Comparison of ENCODE assay signal across 8 cellular contexts in genomic region chr17:58336456-58337094, GRCh38. TPM values are rescaled to one million over a fixed set of nuclear protein-coding genes. Genes with fewer than 3 reads are reported as not detected.
DNase-seq lines count a peak whose midpoint lies in the region; ATAC-seq, FAIRE-seq and TF ChIP-seq lines count a peak whose summit lies in the region.

No MANE protein-coding gene starts in this region.

- no peak overlapping the region for H2AFZ ChIP-seq in fibroblast of lung (ENCODE audit: low read length)

- no peaks in the 10 kb centered on the region for H3K9me3 ChIP-seq in fibroblast of lung (ENCODE audit: control insufficient read depth, insufficient read depth, low read depth, low read length)
- H3K9me3 ChIP-seq in skeletal muscle tissue (ENCODE audit: control insufficient read depth in 3 of 3, low read length in 3 of 3), result no peaks in the 10 kb centered on the region

- no peaks in the 10 kb centered on the region for H3K9me3 Mint-ChIP-seq in progenitor cell of endocrine pancreas (ENCODE audit: low read depth)

- peak overlapping the region; percentile 32 for H3K4me2 ChIP-seq in fibroblast of lung (ENCODE audit: extremely low read depth, insufficient read depth, low read length)

- no peak for FAIRE-seq in GM12891 (lab: Jason Lieb, UNC)

- H3K4me1 Mint-ChIP-seq in progenitor cell of endocrine pancreas (ENCODE audit: low read depth), result no peaks in the 10 kb centered on the region

- H3K27ac Mint-ChIP-seq in progenitor cell of endocrine pancreas, result no peak overlapping the region

- H3K79me2 ChIP-seq in fibroblast of lung (ENCODE audit: control insufficient read depth, insufficient read depth, low read length), result no peaks in the 10 kb centered on the region

- H3K27me3 ChIP-seq in fibroblast of lung (ENCODE audit: control insufficient read depth, insufficient read depth, low read length) (no peaks in the 10 kb centered on the region), skeletal muscle tissue (ENCODE audit: control insufficient read depth in 3 of 3, insufficient read depth in 3 of 3, low read length in 3 of 3) (peaks cover 8 to 43% (median 10%) of the 10 kb centered on the region in 3 donors)

- TF ChIP-seq POLR2A in GM12891 (IDR thresholded peaks at IDR 0.05; ENCODE audit: low read depth, low read length), result no peak
- TF ChIP-seq POLR2A in GM18505 (IDR thresholded peaks at IDR 0.05; ENCODE audit: borderline replicate concordance, extremely low read depth, insufficient read depth, insufficient read length), result no peak

- ATAC-seq in GM18505 (IDR thresholded peaks at IDR 0.05; ENCODE audit: unreplicated experiment) (no peak), HG02798 (IDR thresholded peaks at IDR 0.05; ENCODE audit: poor library complexity, unreplicated experiment) (no peak)

- H3K27ac ChIP-seq in fibroblast of lung (ENCODE audit: insufficient read depth, low read length), result peak overlapping the region; percentile 80
- peak overlapping the region; percentile 83 for H3K27ac ChIP-seq in skeletal muscle tissue (ENCODE audit: low read depth, low read length)

- H3K36me3 ChIP-seq in fibroblast of lung (ENCODE audit: control insufficient read depth, insufficient read depth, low read length) (no peaks in the 10 kb centered on the region), skeletal muscle tissue (ENCODE audit: control insufficient read depth in 3 of 3, insufficient read depth in 3 of 3, low read length in 3 of 3) (no peaks in the 10 kb centered on the region)

- DNase-seq in GM12891 (ENCODE audit: insufficient read length, low spot score) (no peak), SW480 (ENCODE audit: low spot score) (peak; percentile 44), fibroblast of lung (ENCODE audit: low read depth in 2 of 2) (peak; percentile 34 to 75), SKM-1 (lab: John Stamatoyannopoulos, UW; ENCODE audit: unreplicated experiment) (no peak), progenitor cell of endocrine pancreas (ENCODE audit: low spot score, unreplicated experiment) (no peak)

- H3K36me3 Mint-ChIP-seq in progenitor cell of endocrine pancreas (ENCODE audit: insufficient read depth), result no peaks in the 10 kb centered on the region

- no peak overlapping the region for H3K4me3 ChIP-seq in fibroblast of lung (replicated peaks in 1 of 4; ENCODE audit: control extremely low read depth in 1 of 4, insufficient read depth in 1 of 4, low read depth in 3 of 4, low read length in 4 of 4)
- peak overlapping the region in 1 of 3 donors; percentile 13 for H3K4me3 ChIP-seq in skeletal muscle tissue (ENCODE audit: low read length in 3 of 3)

- peaks cover 16% of the 10 kb centered on the region for H3K27me3 Mint-ChIP-seq in progenitor cell of endocrine pancreas

- H4K20me1 ChIP-seq in fibroblast of lung (ENCODE audit: control insufficient read depth, extremely low read depth, insufficient read depth, low read length), result no peaks in the 10 kb centered on the region

- H3K4me1 ChIP-seq in fibroblast of lung (ENCODE audit: control insufficient read depth, extremely low read depth, insufficient read depth, low read length) (peaks cover 33% of the 10 kb centered on the region), skeletal muscle tissue (ENCODE audit: control insufficient read depth in 3 of 3, insufficient read depth in 3 of 3, low read length in 3 of 3) (peaks cover 13 to 19% (median 14%) of the 10 kb centered on the region in 3 donors)

- no peak overlapping the region for H3K4me3 Mint-ChIP-seq in progenitor cell of endocrine pancreas (ENCODE audit: low read depth)

- no peak for TF ChIP-seq CTCF in fibroblast of lung (conservative IDR thresholded peaks at IDR 0.05 in 1 of 2, IDR thresholded peaks at IDR 0.05 in 1 of 2; ENCODE audit: low read depth in 1 of 2, low read length in 2 of 2)
- no peak for TF ChIP-seq CTCF in progenitor cell of endocrine pancreas (IDR thresholded peaks at IDR 0.05; ENCODE audit: unreplicated experiment)

- H3K9ac ChIP-seq in fibroblast of lung (ENCODE audit: insufficient read depth, low read length) (no peak overlapping the region), skeletal muscle tissue (ENCODE audit: low read depth in 1 of 3, low read length in 3 of 3) (peak overlapping the region in 1 of 3 donors; percentile 25)

TF ChIP-seq in GM12891, 5 proteins besides CTCF, POLR2A, EP300 and RAD21:
- no peak for TF ChIP-seq SPI1 (IDR thresholded peaks at IDR 0.05; ENCODE audit: low read depth, low read length)
- peak; percentile 39 for TF ChIP-seq POLR2AphosphoS5 (IDR thresholded peaks at IDR 0.05; ENCODE audit: low read depth, low read length)

RNA-seq across cellular contexts. Expression of gene TSPOAP1, which starts 8.0 kb away (rescaled TPM):
- 11.0 TPM for polyA plus RNA-seq in GM12891 (2012; ENCODE audit: low read depth, missing spikeins)
- total RNA-seq in fibroblast of lung (4.0 and 4.9 TPM in 2 replicates), skeletal muscle tissue (1.0 TPM), progenitor cell of endocrine pancreas (101 and 105 TPM in 2 replicates)
- polyA plus RNA-seq in fibroblast of lung, result 0.23 and 0.24 TPM in 2 replicates
- 0.13 and 0.36 TPM in 2 replicates for polyA plus RNA-seq in fibroblast of lung (2012)
- 0.08 and 0.15 TPM in 2 replicates for polyA minus RNA-seq in fibroblast of lung (ENCODE audit: low replicate concordance)

RNA-seq across cellular contexts. Expression of gene SUPT4H1, which starts 15.4 kb away (rescaled TPM):
- 122 TPM for polyA plus RNA-seq in GM12891 (2012; ENCODE audit: low read depth, missing spikeins)
- total RNA-seq in fibroblast of lung (41.9 and 48.5 TPM in 2 replicates), skeletal muscle tissue (62.6 TPM), progenitor cell of endocrine pancreas (89.6 and 95.7 TPM in 2 replicates)
- 191 and 207 TPM in 2 replicates for polyA plus RNA-seq in fibroblast of lung
- 151 TPM in 2 replicates for polyA plus RNA-seq in fibroblast of lung (2012)
- polyA minus RNA-seq in fibroblast of lung (ENCODE audit: low replicate concordance), result 41.6 and 69.3 TPM in 2 replicates

RNA-seq across cellular contexts. Expression of gene MPO, which starts 55.8 kb away (rescaled TPM):
- polyA plus RNA-seq in GM12891 (2012; ENCODE audit: low read depth, missing spikeins), result 0.15 TPM
- total RNA-seq in fibroblast of lung, result not detected in 2 replicates
- 0.01 TPM in 2 replicates for polyA plus RNA-seq in fibroblast of lung
- polyA plus RNA-seq in fibroblast of lung (2012), result 0.03 TPM in 1 of 2 replicates, not detected in the other
- polyA minus RNA-seq in fibroblast of lung (ENCODE audit: low replicate concordance), result not detected in 2 replicates
- total RNA-seq in skeletal muscle tissue, result 14.1 TPM
- not detected in 2 replicates for total RNA-seq in progenitor cell of endocrine pancreas

Comparison
In these comparisons a context has a peak if more than half of its experiments do, and no peak if none do; other contexts are left out.
1. DNase-seq: peak in SW480 (single experiment) and fibroblast of lung (2 of 2); none in GM12891 (single experiment), SKM-1 (single experiment) and progenitor cell of endocrine pancreas (single experiment).
2. RNA of gene TSPOAP1, which starts 8.0 kb away (total RNA-seq): 101 to 105 TPM in progenitor cell of endocrine pancreas; 4.0 to 4.9 TPM in fibroblast of lung and 1.0 TPM in skeletal muscle tissue (single experiment); every median in the first group is over 10 times any median in the second.
3. RNA of gene MPO, which starts 55.8 kb away (total RNA-seq): 14.1 TPM in skeletal muscle tissue (single experiment); not detected in fibroblast of lung and not detected in progenitor cell of endocrine pancreas; every median in the first group is over 10 times any median in the second.